ENCODE assay signal across 16 cellular contexts in the genomic region with DNA sequence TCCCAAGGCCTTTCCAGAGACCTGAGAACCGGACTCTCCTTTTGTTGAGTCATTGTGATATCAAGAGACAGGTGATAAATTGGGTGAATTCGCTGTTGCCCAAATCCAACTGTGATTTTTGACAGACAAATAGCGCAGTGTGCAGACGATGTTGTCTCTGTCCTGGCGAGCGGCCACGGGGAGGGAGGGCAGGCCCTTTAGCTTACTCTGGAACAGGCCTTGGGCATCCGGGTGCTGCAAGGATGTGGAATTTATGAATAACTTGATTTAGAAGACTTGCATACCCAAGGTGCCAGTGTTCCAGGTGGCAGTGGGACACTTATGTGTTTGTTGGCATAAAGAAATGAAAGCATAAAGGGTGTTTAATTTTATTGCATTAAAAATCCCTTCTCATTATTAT. TPM values are rescaled to one million over a fixed set of nuclear protein-coding genes. Genes with fewer than 3 reads are reported as not detected.
DNase-seq lines count a peak whose midpoint lies in the region; ATAC-seq, FAIRE-seq and TF ChIP-seq lines count a peak whose summit lies in the region.
"Had no signal": no experiment of that assay in that cellular context is flagged by ENCODE, and none has a peak within 500 bp of the region (broad histone marks: within the 10 kb centered on the region; RNA-seq: fewer than 3 reads in every experiment).

No MANE protein-coding gene starts in this region.

- peaks cover 45% of the 10 kb centered on the region for H3K79me2 ChIP-seq in endothelial cell of umbilical vein (ENCODE audit: control insufficient read depth, insufficient read depth, low read length)

- TF ChIP-seq CTCF in endothelial cell of umbilical vein (IDR thresholded peaks at IDR 0.05; ENCODE audit: extremely low read depth in 1 of 2, insufficient read depth in 1 of 2, low read depth in 1 of 2, low read length in 2 of 2) (no peak), pancreas (IDR thresholded peaks at IDR 0.05) (no peak)

- dilution Hi-C loops in endothelial cell of umbilical vein (cut with MboI; ENCODE audit: extremely low pct_ligation_motif_present, low sequenced_read_pairs): no loop called here

- peak; percentile 27 for DNase-seq in LHCN-M2 (ENCODE audit: low read depth)
- peak; percentile 42 for DNase-seq in endothelial cell of umbilical vein (ENCODE audit: low read depth, low spot score)
- DNase-seq in pancreas: peak in 2 of 6 donors; percentile 27 to 30
- no peak for DNase-seq in NCI-H1048 (lab: John Stamatoyannopoulos, UW)
- no peak for DNase-seq in MV-4-11 (lab: John Stamatoyannopoulos, UW)
- DNase-seq in T1000 (lab: John Stamatoyannopoulos, UW): no peak
- no peak for DNase-seq in NK-92 (lab: John Stamatoyannopoulos, UW; ENCODE audit: unreplicated experiment)
- DNase-seq: activated CD4-positive, alpha-beta T cell treated with anti-CD3 and anti-CD28 coated beads, Interleukin-2, amount 50 U/mL, for 48 hours; activated effector memory CD4-positive, alpha-beta T cell treated with Interleukin-2 at 50 U/mL for 16 hours; EL; erythroblast; MM.1S; NCI-H524 treated with DMSO at 0.1 percent for 48 hours; stimulated activated CD4-positive, alpha-beta T cell treated with anti-CD3 and anti-CD28 coated beads, Interleukin-2, amount 100 ng/mL, for 48 hours had no signal

- peak overlapping the region; percentile 79 for H3K4me2 ChIP-seq in endothelial cell of umbilical vein (ENCODE audit: insufficient read depth, low read length)

- H3K4me3 ChIP-seq in endothelial cell of umbilical vein (replicated peaks in 1 of 3; ENCODE audit: insufficient read depth in 1 of 3, low read depth in 1 of 3, low read length in 3 of 3): no peak overlapping the region
- H3K4me3 ChIP-seq in pancreas: no peak overlapping the region

- H3K27me3 ChIP-seq in endothelial cell of umbilical vein (ENCODE audit: control insufficient read depth in 2 of 2, insufficient read depth in 2 of 2, low read length in 2 of 2) (no peaks in the 10 kb centered on the region), pancreas (no peaks in the 10 kb centered on the region)

- H3K27ac ChIP-seq in endothelial cell of umbilical vein (ENCODE audit: insufficient read depth, low read depth, low read length) (peak overlapping the region; percentile 35), pancreas (no peak overlapping the region)

- peaks cover 31% of the 10 kb centered on the region for H3K4me1 ChIP-seq in endothelial cell of umbilical vein (ENCODE audit: control insufficient read depth, extremely low read depth, insufficient read depth, low read length)
- H3K4me1 ChIP-seq in pancreas: no peaks in the 10 kb centered on the region

- WGBS in pancreas, 2 donors: 60 to 65% methylated on average over 8 of the region's 8 CpGs

- POLR2A ChIA-PET in endothelial cell of umbilical vein (lab: Charles Lee): interaction anchor here (1.4 kb wide), 1 partner anchor 9 kb away, joined by 5 read pairs; a partner anchor contains a TSS

- no peak overlapping the region for H2AFZ ChIP-seq in endothelial cell of umbilical vein (ENCODE audit: low read depth, low read length)

- H4K20me1 ChIP-seq in endothelial cell of umbilical vein (replicated peaks; ENCODE audit: control insufficient read depth, extremely low read depth, insufficient read depth, low read length): no peaks in the 10 kb centered on the region

- BruUV-seq in endothelial cell of umbilical vein (replicated peaks; lab: Mats Ljungman, UMichigan): no TSS peak

- FAIRE-seq in endothelial cell of umbilical vein (lab: Jason Lieb, UNC) (no peak), pancreas (lab: Jason Lieb, UNC) (no peak)

- no peaks in the 10 kb centered on the region for H3K9me1 ChIP-seq in endothelial cell of umbilical vein (replicated peaks; ENCODE audit: control insufficient read depth, extremely low read depth, insufficient read depth, low read length)

- no peak for TF ChIP-seq POLR2A in endothelial cell of umbilical vein (IDR thresholded peaks at IDR 0.05; ENCODE audit: low read depth, low read length)

- H3K9ac ChIP-seq in endothelial cell of umbilical vein (replicated peaks; ENCODE audit: extremely low read depth, insufficient read depth, low read length): no peak overlapping the region

- no peaks in the 10 kb centered on the region for H3K36me3 ChIP-seq in endothelial cell of umbilical vein (ENCODE audit: control insufficient read depth in 2 of 2, extremely low read depth in 1 of 2, insufficient read depth in 2 of 2, low read length in 2 of 2)
- no peaks in the 10 kb centered on the region for H3K36me3 ChIP-seq in pancreas

- intact Hi-C loops in endothelial cell of umbilical vein (cut with micrococcal nuclease) (loop anchor here (5.0 kb wide), 2 partner anchors 179 to 304 kb away; no protein-coding TSS in a partner anchor), pancreas (cut with DNase I) (no loop called here)

- CTCF ChIA-PET in endothelial cell of umbilical vein (lab: Charles Lee): interaction anchor here (1.0 to 5.6 kb wide), 9 partner anchors 49 to 337 kb away, joined by 3 to 55 read pairs (median 6); no protein-coding TSS in a partner anchor

- H3K9me3 ChIP-seq in endothelial cell of umbilical vein (replicated peaks; ENCODE audit: control insufficient read depth, insufficient read depth, low read length): no peaks in the 10 kb centered on the region
- no peaks in the 10 kb centered on the region for H3K9me3 ChIP-seq in pancreas

- ATAC-seq in SK-N-SH treated with all-trans-retinoic acid at 6 μM for 48 hours (peak; percentile 95), pancreas (peak in 3 of 4 donors; percentile 40 to 61 (median 53))
- ATAC-seq: stimulated activated effector memory CD8-positive, alpha-beta T cell treated with anti-CD3 and anti-CD28 coated beads, Interleukin-12 subunit alpha, Interleukin-12 subunit beta, amount 100 ng/mL, for 72 hours had no signal

TF ChIP-seq in SK-N-SH treated with all-trans-retinoic acid at 6 μM for 48 hours, 23 proteins besides CTCF, POLR2A, EP300 and RAD21 (continues in another document):
- no peak for TF ChIP-seq ESRRG (CRISPR knock-in tag; IDR thresholded peaks at IDR 0.05)
- no peak for TF ChIP-seq ZNF70 (CRISPR knock-in tag; IDR thresholded peaks at IDR 0.05)
- no peak for TF ChIP-seq RARB (CRISPR knock-in tag; IDR thresholded peaks at IDR 0.05)
- TF ChIP-seq ZNF565 (CRISPR knock-in tag; conservative IDR thresholded peaks at IDR 0.05; ENCODE audit: low read depth): no peak
- no peak for TF ChIP-seq BACH2 (CRISPR knock-in tag; IDR thresholded peaks at IDR 0.05; ENCODE audit: borderline replicate concordance)
- TF ChIP-seq ZC3H10 (CRISPR knock-in tag; IDR thresholded peaks at IDR 0.05): no peak
- TF ChIP-seq ZFP30 (CRISPR knock-in tag; IDR thresholded peaks at IDR 0.05): no peak
- TF ChIP-seq TCF4 (CRISPR knock-in tag; IDR thresholded peaks at IDR 0.05; ENCODE audit: borderline replicate concordance): no peak
- TF ChIP-seq ZFP3 (CRISPR knock-in tag; IDR thresholded peaks at IDR 0.05): no peak
- no peak for TF ChIP-seq ZNF8 (CRISPR knock-in tag; IDR thresholded peaks at IDR 0.05)

TF ChIP-seq in endothelial cell of umbilical vein, 7 proteins besides CTCF, POLR2A, EP300 and RAD21:
- TF ChIP-seq GATA2 (IDR thresholded peaks at IDR 0.05; ENCODE audit: insufficient read depth, insufficient read length, low read depth, low read length): no peak
- no peak for TF ChIP-seq FOS (IDR thresholded peaks at IDR 0.05; ENCODE audit: borderline replicate concordance, insufficient read depth, low read length)
- no peak for TF ChIP-seq JUN (IDR thresholded peaks at IDR 0.05; ENCODE audit: borderline replicate concordance, insufficient read depth, insufficient read length, low read depth)
- TF ChIP-seq, protein P1, sequence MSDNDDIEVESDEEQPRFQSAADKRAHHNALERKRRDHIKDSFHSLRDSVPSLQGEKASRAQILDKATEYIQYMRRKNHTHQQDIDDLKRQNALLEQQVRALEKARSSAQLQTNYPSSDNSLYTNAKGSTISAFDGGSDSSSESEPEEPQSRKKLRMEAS (IDR thresholded peaks at IDR 0.05; ENCODE audit: insufficient read depth, insufficient read length): no peak
- TF ChIP-seq EZH2 (IDR thresholded peaks at IDR 0.05; ENCODE audit: borderline replicate concordance, low read depth, low read length, severe bottlenecking): no peak
- no peak for TF ChIP-seq MYC (IDR thresholded peaks at IDR 0.05; ENCODE audit: low read depth, low read length)
- no peak for TF ChIP-seq POLR2AphosphoS5 (IDR thresholded peaks at IDR 0.05; ENCODE audit: insufficient read depth, low read depth, low read length)

RNA-seq across cellular contexts. Expression of a gene that starts 9.2 kb away (rescaled TPM):
- total RNA-seq in LHCN-M2 (2014; rRNA removed) (30.8 and 44.3 TPM in 2 replicates), endothelial cell of umbilical vein (19.9 and 25.1 TPM in 2 replicates), pancreas (1 to 10 TPM; 4.3 to 6.8 (median 5.6) TPM)
- polyA plus RNA-seq in LHCN-M2 (2012): 9.1 TPM
- polyA plus RNA-seq in endothelial cell of umbilical vein (17.9 and 18.7 TPM in 2 replicates), pancreas (1 to 10 TPM; 2.5 to 6.0 TPM)
- polyA plus RNA-seq in endothelial cell of umbilical vein (2011; cell fraction: cytosol; rRNA removed): 12.0 and 12.8 TPM in 2 replicates
- 7.4 and 7.5 TPM in 2 replicates for polyA plus RNA-seq in endothelial cell of umbilical vein (2011; cell fraction: nucleus; rRNA removed)
- polyA plus RNA-seq in endothelial cell of umbilical vein (2012): 15.8 and 17.4 TPM in 2 replicates
- polyA minus RNA-seq in endothelial cell of umbilical vein: 15.3 and 20.7 TPM in 2 replicates
- polyA minus RNA-seq in endothelial cell of umbilical vein (2011; cell fraction: cytosol; rRNA and poly(A)+ RNA removed): 15.7 TPM
- 12.9 and 17.0 TPM in 2 replicates for polyA minus RNA-seq in endothelial cell of umbilical vein (2011; cell fraction: nucleus; rRNA and poly(A)+ RNA removed)

Comparison
In these comparisons a context has a peak if more than half of its experiments do, and no peak if none do; other contexts are left out.
1. DNase-seq: peak in LHCN-M2 (single experiment) and endothelial cell of umbilical vein (single experiment); none in NCI-H1048 (single experiment), MV-4-11 (single experiment), T1000 (single experiment) and NK-92 (single experiment).